1 cellular context compared by ENCODE assay signal in the genomic region with DNA sequence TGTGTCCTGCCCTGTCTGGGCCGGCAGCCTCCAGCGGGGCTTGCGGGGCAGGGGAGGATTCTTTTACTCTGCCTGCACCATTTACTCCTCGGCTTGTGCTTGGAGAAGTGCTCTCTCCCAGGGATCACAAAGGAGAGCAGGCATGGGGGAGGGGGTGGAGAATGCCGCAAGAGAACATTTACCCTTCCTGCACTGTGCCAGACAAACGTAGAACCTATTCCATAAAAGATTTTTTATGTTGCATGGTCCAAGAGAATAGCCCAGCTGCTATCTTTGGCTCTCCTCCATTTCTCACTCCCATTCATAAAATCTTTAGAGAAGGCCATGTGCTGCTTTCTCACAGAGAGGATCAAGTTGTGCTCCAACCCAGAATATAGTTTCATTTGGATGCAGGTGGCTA.
TF ChIP-seq lines count a peak whose summit lies in the region.

No MANE protein-coding gene starts in this region.

TF ChIP-seq in WTC11, 78 proteins besides CTCF, POLR2A, EP300 and RAD21 (continued from another document):
- TF ChIP-seq, protein P1, sequence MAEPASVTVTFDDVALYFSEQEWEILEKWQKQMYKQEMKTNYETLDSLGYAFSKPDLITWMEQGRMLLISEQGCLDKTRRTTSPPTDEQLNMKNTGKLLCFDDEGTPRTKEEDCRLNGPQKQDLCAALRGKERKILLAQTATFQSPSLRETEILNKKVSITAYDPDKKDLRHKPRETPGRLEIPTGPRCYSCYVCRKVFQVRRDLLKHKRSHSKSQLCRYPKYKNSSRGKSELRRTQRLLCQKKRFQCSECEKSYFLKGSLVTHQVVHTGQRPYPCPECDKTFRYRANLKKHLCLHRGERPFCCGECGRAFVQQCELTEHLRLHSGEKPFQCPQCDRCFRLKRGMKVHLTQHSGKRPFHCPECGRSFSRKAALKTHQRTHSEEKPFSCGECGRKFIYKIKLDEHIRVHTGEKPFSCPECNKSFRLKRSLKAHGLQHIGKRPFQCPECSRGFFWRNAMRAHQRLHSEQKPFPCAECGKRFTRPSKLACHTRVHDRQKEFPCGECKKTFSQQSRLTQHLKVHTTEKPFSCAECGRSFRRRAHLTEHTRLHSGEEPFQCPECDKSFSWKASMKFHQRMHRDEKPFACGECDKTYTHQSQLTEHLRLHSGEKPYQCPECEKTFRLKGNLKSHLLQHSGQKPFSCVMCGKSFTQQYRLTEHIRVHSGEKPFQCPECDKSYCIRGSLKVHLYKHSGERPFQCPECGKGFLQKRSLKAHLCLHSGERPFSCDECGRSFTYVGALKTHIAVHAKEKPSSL (CRISPR knock-in tag; conservative IDR thresholded peaks at IDR 0.05), result no peak
- TF ChIP-seq EMX1 (CRISPR knock-in tag; IDR thresholded peaks at IDR 0.05) (no peak), RELA (CRISPR knock-in tag; IDR thresholded peaks at IDR 0.05; ENCODE audit: borderline replicate concordance) (no peak), GRHL2 (CRISPR knock-in tag; IDR thresholded peaks at IDR 0.05; ENCODE audit: insufficient replicate concordance, severe bottlenecking) (no peak), NFYB (CRISPR knock-in tag; conservative IDR thresholded peaks at IDR 0.05; ENCODE audit: low read depth) (no peak), TEAD4 (CRISPR knock-in tag; IDR thresholded peaks at IDR 0.05) (no peak), NFE2L1 (CRISPR knock-in tag; IDR thresholded peaks at IDR 0.05) (no peak), SOX15 (CRISPR knock-in tag; IDR thresholded peaks at IDR 0.05) (no peak)
- TF ChIP-seq, protein P2, sequence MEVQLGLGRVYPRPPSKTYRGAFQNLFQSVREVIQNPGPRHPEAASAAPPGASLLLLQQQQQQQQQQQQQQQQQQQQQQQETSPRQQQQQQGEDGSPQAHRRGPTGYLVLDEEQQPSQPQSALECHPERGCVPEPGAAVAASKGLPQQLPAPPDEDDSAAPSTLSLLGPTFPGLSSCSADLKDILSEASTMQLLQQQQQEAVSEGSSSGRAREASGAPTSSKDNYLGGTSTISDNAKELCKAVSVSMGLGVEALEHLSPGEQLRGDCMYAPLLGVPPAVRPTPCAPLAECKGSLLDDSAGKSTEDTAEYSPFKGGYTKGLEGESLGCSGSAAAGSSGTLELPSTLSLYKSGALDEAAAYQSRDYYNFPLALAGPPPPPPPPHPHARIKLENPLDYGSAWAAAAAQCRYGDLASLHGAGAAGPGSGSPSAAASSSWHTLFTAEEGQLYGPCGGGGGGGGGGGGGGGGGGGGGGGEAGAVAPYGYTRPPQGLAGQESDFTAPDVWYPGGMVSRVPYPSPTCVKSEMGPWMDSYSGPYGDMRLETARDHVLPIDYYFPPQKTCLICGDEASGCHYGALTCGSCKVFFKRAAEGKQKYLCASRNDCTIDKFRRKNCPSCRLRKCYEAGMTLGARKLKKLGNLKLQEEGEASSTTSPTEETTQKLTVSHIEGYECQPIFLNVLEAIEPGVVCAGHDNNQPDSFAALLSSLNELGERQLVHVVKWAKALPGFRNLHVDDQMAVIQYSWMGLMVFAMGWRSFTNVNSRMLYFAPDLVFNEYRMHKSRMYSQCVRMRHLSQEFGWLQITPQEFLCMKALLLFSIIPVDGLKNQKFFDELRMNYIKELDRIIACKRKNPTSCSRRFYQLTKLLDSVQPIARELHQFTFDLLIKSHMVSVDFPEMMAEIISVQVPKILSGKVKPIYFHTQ (CRISPR knock-in tag; IDR thresholded peaks at IDR 0.05), result no peak
